ENCODE assay signal across 8 cellular contexts in genomic region chr11:114036156-114036811, GRCh38. TPM values are rescaled to one million over a fixed set of nuclear protein-coding genes. Genes with fewer than 3 reads are reported as not detected.
DNase-seq lines count a peak whose midpoint lies in the region; ATAC-seq and TF ChIP-seq lines count a peak whose summit lies in the region.

No MANE protein-coding gene starts in this region.

- H3K36me3 ChIP-seq in OCI-LY7 (ENCODE audit: insufficient read depth, low read length), result no peaks in the 10 kb centered on the region

- H3K4me1 ChIP-seq in OCI-LY7 (ENCODE audit: insufficient read depth, low read length, poor library complexity, severe bottlenecking), result no peaks in the 10 kb centered on the region

- H3K27me3 Mint-ChIP-seq in naive thymus-derived CD8-positive, alpha-beta T cell, result peaks cover 1 to 13% (median 6%) of the 10 kb centered on the region in 5 donors
- H3K27me3 Mint-ChIP-seq in stimulated activated naive CD8-positive, alpha-beta T cell treated with anti-CD3 and anti-CD28 coated beads, Interleukin-15, amount 100 ng/mL, for 72 hours, result peaks cover 22% of the 10 kb centered on the region

- H3K4me1 Mint-ChIP-seq in naive thymus-derived CD8-positive, alpha-beta T cell, result peaks cover 4 to 11% (median 8%) of the 10 kb centered on the region in 4 donors
- peaks cover 10% of the 10 kb centered on the region for H3K4me1 Mint-ChIP-seq in stimulated activated naive CD8-positive, alpha-beta T cell treated with anti-CD3 and anti-CD28 coated beads, Interleukin-15, amount 100 ng/mL, for 72 hours

- intact Hi-C loops in OCI-LY7 (cut with micrococcal nuclease; ENCODE audit: unreplicated experiment), result loop anchor here (2.0 kb wide), 2 partner anchors 145 to 225 kb away; no protein-coding TSS in a partner anchor

- no peaks in the 10 kb centered on the region for H3K9me2 ChIP-seq in OCI-LY7 (ENCODE audit: insufficient read depth, low read length)

- H3K36me3 Mint-ChIP-seq in naive thymus-derived CD8-positive, alpha-beta T cell, result no peaks in the 10 kb centered on the region

- BruUV-seq in OCI-LY7 (replicated peaks; lab: Mats Ljungman, UMichigan), result no TSS peak

- POLR2A ChIA-PET in OCI-LY7 (lab: Charles Lee), result no interaction called here
- POLR2A ChIA-PET in naive thymus-derived CD8-positive, alpha-beta T cell (lab: Charles Lee), result interaction anchor here (1.7 to 2.8 kb wide), 2 partner anchors 159 to 225 kb away, joined by 10 to 14 read pairs; no protein-coding TSS in a partner anchor

- CTCF ChIA-PET in OCI-LY7 (lab: Charles Lee; ENCODE audit: unreplicated experiment), result no interaction called here

- no peak overlapping the region for H3K27ac Mint-ChIP-seq in naive thymus-derived CD8-positive, alpha-beta T cell
- no peak overlapping the region for H3K27ac Mint-ChIP-seq in stimulated activated naive CD8-positive, alpha-beta T cell treated with anti-CD3 and anti-CD28 coated beads, Interleukin-15, amount 100 ng/mL, for 72 hours

- H3K4me2 ChIP-seq in OCI-LY7 (ENCODE audit: low read length), result no peak overlapping the region

- no peaks in the 10 kb centered on the region for H3K79me2 ChIP-seq in OCI-LY7 (ENCODE audit: insufficient read depth, low read depth, low read length)

- no peak overlapping the region for H3K4me3 ChIP-seq in OCI-LY7 (ENCODE audit: low read depth, low read length, poor library complexity, severe bottlenecking)

- peak; percentile 58 for TF ChIP-seq CTCF in OCI-LY7 (conservative IDR thresholded peaks at IDR 0.05; ENCODE audit: low read length)

- peak; percentile 62 for DNase-seq in NCI-H2227 (lab: John Stamatoyannopoulos, UW; ENCODE audit: unreplicated experiment)
- DNase-seq in NCI-H2227 treated with DMSO at 0.1 percent for 48 hours (lab: John Stamatoyannopoulos, UW), result no peak
- DNase-seq in OCI-LY7 (ENCODE audit: low spot score), result peak; percentile 26
- peak; percentile 13 to 23 for DNase-seq in activated T-helper 1 cell treated with anti-CD3 and anti-CD28 coated beads, Interleukin-2, amount 50 U/mL, for 16 hours (ENCODE audit: low read depth in 1 of 2, low spot score in 1 of 2)
- peak; percentile 33 for DNase-seq in fibroblast of peridontal ligament (ENCODE audit: extremely low read depth)
- peak; percentile 14 to 76 (median 50) for DNase-seq in naive thymus-derived CD8-positive, alpha-beta T cell
- DNase-seq in stimulated activated naive CD8-positive, alpha-beta T cell treated with anti-CD3 and anti-CD28 coated beads, Interleukin-15, amount 100 ng/mL, for 72 hours, result peak; percentile 50 to 59

- no peak overlapping the region for H2AFZ ChIP-seq in OCI-LY7 (ENCODE audit: low read length)

- ATAC-seq in naive thymus-derived CD8-positive, alpha-beta T cell, result peak; percentile 73 to 84
- ATAC-seq in stimulated activated naive CD8-positive, alpha-beta T cell treated with anti-CD3 and anti-CD28 coated beads, Interleukin-15, amount 100 ng/mL, for 72 hours, result peak; percentile 84
- no peak for ATAC-seq in HG03432 (IDR thresholded peaks at IDR 0.05; ENCODE audit: unreplicated experiment)

- H3K4me3 Mint-ChIP-seq in naive thymus-derived CD8-positive, alpha-beta T cell, result peak overlapping the region in 6 of 10 donors; percentile 6 to 72 (median 30)
- H3K4me3 Mint-ChIP-seq in stimulated activated naive CD8-positive, alpha-beta T cell treated with anti-CD3 and anti-CD28 coated beads, Interleukin-15, amount 100 ng/mL, for 72 hours, result peak overlapping the region; percentile 49 to 56

- no peaks in the 10 kb centered on the region for H3K9me3 ChIP-seq in OCI-LY7 (ENCODE audit: low read length)

- no peaks in the 10 kb centered on the region for H3K9me3 Mint-ChIP-seq in naive thymus-derived CD8-positive, alpha-beta T cell
- no peaks in the 10 kb centered on the region for H3K9me3 Mint-ChIP-seq in stimulated activated naive CD8-positive, alpha-beta T cell treated with anti-CD3 and anti-CD28 coated beads, Interleukin-15, amount 100 ng/mL, for 72 hours

- H4K20me1 ChIP-seq in OCI-LY7 (ENCODE audit: insufficient read depth, low read length), result no peaks in the 10 kb centered on the region

- H3K27ac ChIP-seq in OCI-LY7 (ENCODE audit: low read depth, low read length, poor library complexity, severe bottlenecking), result no peak overlapping the region

RNA-seq across cellular contexts. Expression of gene ZBTB16, which starts 23.2 kb away (rescaled TPM):
- total RNA-seq in OCI-LY7 (2014; rRNA removed; shearing (Covaris generic)), result 0.03 TPM in 1 of 2 replicates, not detected in the other
- not detected in 2 replicates for total RNA-seq in OCI-LY7 (2022)
- total RNA-seq in naive thymus-derived CD8-positive, alpha-beta T cell, result 1 to 10 TPM; 1.3 to 2.5 TPM
- polyA plus RNA-seq in naive thymus-derived CD8-positive, alpha-beta T cell, result 1 to 10 TPM in 2 of 3 donors, under 1 TPM in 1; 0.21 to 7.5 (median 4.4) TPM
